Comparison of ENCODE assay signal across 1 cellular context in the genomic region with DNA sequence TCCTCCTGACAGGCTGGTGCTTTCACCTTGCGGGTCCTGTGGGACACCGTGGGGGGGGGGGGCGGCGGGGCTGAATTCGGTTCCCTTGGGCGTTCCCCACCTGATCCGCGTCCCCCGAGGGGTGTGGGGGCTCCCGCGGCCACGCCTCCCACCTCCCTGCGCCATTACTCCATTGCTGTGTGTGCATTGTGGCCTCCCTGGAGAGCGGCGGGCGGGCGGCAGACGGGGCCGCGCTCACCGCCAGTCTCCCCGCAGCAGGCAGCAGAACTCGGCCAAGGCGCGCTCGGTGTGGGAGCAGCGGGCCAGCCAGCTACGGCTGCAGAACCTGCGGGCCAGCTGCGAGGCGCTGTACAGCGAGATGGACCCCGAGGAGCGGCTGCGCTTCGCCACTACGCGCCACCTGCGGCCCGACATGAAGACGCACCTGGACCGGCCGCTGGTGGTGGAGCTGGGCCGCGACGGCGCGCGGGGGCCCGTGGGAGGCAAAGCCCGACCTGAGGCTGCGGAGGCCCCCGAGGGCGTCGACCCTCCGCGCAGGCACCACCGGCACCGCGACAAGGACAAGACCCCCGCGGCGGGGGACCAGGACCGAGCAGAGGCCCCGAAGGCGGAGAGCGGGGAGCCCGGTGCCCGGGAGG.
TF ChIP-seq lines count a peak whose summit lies in the region.

No MANE protein-coding gene starts in this region.

TF ChIP-seq in H1, 55 proteins besides CTCF, POLR2A, EP300 and RAD21:
- TF ChIP-seq CHD2 (IDR thresholded peaks at IDR 0.05; ENCODE audit: low read length) (no peak), SP4 (IDR thresholded peaks at IDR 0.05; ENCODE audit: low read length) (no peak), EZH2 (IDR thresholded peaks at IDR 0.05; ENCODE audit: low read depth, low read length, severe bottlenecking) (peak; percentile 5)
- TF ChIP-seq, protein P1, sequence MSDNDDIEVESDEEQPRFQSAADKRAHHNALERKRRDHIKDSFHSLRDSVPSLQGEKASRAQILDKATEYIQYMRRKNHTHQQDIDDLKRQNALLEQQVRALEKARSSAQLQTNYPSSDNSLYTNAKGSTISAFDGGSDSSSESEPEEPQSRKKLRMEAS (IDR thresholded peaks at IDR 0.05): peak; percentile 52; the same call in 1 of the 2 replicates
- TF ChIP-seq, protein P2, sequence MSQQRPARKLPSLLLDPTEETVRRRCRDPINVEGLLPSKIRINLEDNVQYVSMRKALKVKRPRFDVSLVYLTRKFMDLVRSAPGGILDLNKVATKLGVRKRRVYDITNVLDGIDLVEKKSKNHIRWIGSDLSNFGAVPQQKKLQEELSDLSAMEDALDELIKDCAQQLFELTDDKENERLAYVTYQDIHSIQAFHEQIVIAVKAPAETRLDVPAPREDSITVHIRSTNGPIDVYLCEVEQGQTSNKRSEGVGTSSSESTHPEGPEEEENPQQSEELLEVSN (IDR thresholded peaks at IDR 0.05): peak; percentile 56; the same call in 1 of the 2 replicates
